In the genomic region with DNA sequence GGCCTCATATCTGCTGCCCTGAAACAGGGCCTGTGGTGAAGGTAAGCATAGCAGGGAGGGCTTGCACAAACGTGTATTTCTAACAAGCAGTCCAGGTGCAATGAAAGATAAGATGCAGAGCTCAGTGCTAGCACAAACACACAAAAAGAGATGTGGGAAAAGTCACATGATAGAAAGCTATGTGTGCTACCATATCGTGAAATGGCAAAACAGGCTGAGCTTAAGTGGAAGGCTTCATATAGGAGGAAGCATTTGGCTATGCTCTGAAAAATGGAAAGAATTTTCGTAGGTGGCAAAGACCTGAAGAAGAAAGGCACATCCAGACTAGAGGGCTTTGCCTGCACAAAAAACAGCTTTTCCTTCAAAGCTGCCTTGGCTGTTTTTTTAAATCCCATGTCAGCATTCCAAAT, we compare ENCODE assay signal across 1 cellular context.
TF ChIP-seq lines count a peak whose summit lies in the region.

No MANE protein-coding gene starts in this region.

TF ChIP-seq in K562, 482 proteins besides CTCF, POLR2A, EP300 and RAD21 (continued from another document and continues in another):
- TF ChIP-seq HMG20B (CRISPR knock-in tag; IDR thresholded peaks at IDR 0.05) (no peak), NCOA6 (IDR thresholded peaks at IDR 0.05) (no peak), BMI1 (IDR thresholded peaks at IDR 0.05; ENCODE audit: low read length) (no peak), HNRNPK (IDR thresholded peaks at IDR 0.05; ENCODE audit: low read depth, low read length, poor library complexity, severe bottlenecking) (no peak), ZNF408 (CRISPR knock-in tag; IDR thresholded peaks at IDR 0.05; ENCODE audit: low read depth) (no peak), ZNF354B (CRISPR knock-in tag; IDR thresholded peaks at IDR 0.05) (peak; percentile 47; the same call in 1 of the 2 replicates), FOXJ2 (tag; IDR thresholded peaks at IDR 0.05) (no peak), DACH1 (IDR thresholded peaks at IDR 0.05; ENCODE audit: partially characterized antibody) (no peak), SMARCA5 (IDR thresholded peaks at IDR 0.05) (peak; percentile 75; the same call in 1 of the 2 replicates), ZNF347 (CRISPR knock-in tag; IDR thresholded peaks at IDR 0.05; ENCODE audit: low read depth) (no peak), ZNF274 (IDR thresholded peaks at IDR 0.05; ENCODE audit: borderline replicate concordance, low read depth, low read length) (no peak), HEY1 (CRISPR knock-in tag; IDR thresholded peaks at IDR 0.05; ENCODE audit: borderline replicate concordance) (no peak), BRCA1 (IDR thresholded peaks at IDR 0.05) (no peak), BRCA1 (CRISPR knock-in tag; IDR thresholded peaks at IDR 0.05) (no peak), MIER1 (IDR thresholded peaks at IDR 0.05; ENCODE audit: low read depth) (no peak), FOXP1 (CRISPR knock-in tag; IDR thresholded peaks at IDR 0.05) (no peak), TAL1 (IDR thresholded peaks at IDR 0.05) (peak; percentile 95), CBX3 (IDR thresholded peaks at IDR 0.05; ENCODE audit: borderline replicate concordance in 1 of 2, low read length in 2 of 2) (peak in 1 of 2 experiments; percentile 93; a peak in 1 of 3 replicates), HLTF (IDR thresholded peaks at IDR 0.05) (0 out of 2 replicates have a peak, but pooled peaks have one; percentile 36), RHOXF2B (CRISPR knock-in tag; conservative IDR thresholded peaks at IDR 0.05) (no peak), POLR2B (IDR thresholded peaks at IDR 0.05; ENCODE audit: low read depth, partially characterized antibody) (no peak), POLR2AphosphoS5 (IDR thresholded peaks at IDR 0.05; ENCODE audit: control insufficient read depth, insufficient read depth, low read depth, low read length) (peak; percentile 89), PHF8 (IDR thresholded peaks at IDR 0.05; ENCODE audit: borderline replicate concordance, low read length) (no peak), ARHGAP35 (IDR thresholded peaks at IDR 0.05; ENCODE audit: partially characterized antibody) (no peak), RB1 (IDR thresholded peaks at IDR 0.05; ENCODE audit: low read depth) (no peak), KDM4B (IDR thresholded peaks at IDR 0.05; ENCODE audit: borderline replicate concordance in 2 of 2, low read depth in 1 of 2) (no peak; a peak in 1 of 4 replicates), HDAC2 (IDR thresholded peaks at IDR 0.05) (peak; percentile 95), RBM17 (IDR thresholded peaks at IDR 0.05; ENCODE audit: borderline replicate concordance, low read depth, low read length) (no peak), ZNF668 (CRISPR knock-in tag; IDR thresholded peaks at IDR 0.05) (no peak), NFE2L1 (tag; IDR thresholded peaks at IDR 0.05; ENCODE audit: borderline replicate concordance, low read depth) (no peak), GABPA (tag; conservative IDR thresholded peaks at IDR 0.05; ENCODE audit: low read depth) (no peak), ESRRA (IDR thresholded peaks at IDR 0.05; ENCODE audit: borderline replicate concordance, low read depth) (peak; percentile 25; the same call in 1 of the 2 replicates), KDM5B (IDR thresholded peaks at IDR 0.05; ENCODE audit: insufficient replicate concordance, low read depth, low read length) (no peak)
- TF ChIP-seq, protein P1, sequence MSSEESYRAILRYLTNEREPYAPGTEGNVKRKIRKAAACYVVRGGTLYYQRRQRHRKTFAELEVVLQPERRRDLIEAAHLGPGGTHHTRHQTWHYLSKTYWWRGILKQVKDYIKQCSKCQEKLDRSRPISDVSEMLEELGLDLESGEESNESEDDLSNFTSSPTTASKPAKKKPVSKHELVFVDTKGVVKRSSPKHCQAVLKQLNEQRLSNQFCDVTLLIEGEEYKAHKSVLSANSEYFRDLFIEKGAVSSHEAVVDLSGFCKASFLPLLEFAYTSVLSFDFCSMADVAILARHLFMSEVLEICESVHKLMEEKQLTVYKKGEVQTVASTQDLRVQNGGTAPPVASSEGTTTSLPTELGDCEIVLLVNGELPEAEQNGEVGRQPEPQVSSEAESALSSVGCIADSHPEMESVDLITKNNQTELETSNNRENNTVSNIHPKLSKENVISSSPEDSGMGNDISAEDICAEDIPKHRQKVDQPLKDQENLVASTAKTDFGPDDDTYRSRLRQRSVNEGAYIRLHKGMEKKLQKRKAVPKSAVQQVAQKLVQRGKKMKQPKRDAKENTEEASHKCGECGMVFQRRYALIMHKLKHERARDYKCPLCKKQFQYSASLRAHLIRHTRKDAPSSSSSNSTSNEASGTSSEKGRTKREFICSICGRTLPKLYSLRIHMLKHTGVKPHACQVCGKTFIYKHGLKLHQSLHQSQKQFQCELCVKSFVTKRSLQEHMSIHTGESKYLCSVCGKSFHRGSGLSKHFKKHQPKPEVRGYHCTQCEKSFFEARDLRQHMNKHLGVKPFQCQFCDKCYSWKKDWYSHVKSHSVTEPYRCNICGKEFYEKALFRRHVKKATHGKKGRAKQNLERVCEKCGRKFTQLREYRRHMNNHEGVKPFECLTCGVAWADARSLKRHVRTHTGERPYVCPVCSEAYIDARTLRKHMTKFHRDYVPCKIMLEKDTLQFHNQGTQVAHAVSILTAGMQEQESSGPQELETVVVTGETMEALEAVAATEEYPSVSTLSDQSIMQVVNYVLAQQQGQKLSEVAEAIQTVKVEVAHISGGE (CRISPR knock-in tag; IDR thresholded peaks at IDR 0.05), result no peak
- TF ChIP-seq, protein P2, sequence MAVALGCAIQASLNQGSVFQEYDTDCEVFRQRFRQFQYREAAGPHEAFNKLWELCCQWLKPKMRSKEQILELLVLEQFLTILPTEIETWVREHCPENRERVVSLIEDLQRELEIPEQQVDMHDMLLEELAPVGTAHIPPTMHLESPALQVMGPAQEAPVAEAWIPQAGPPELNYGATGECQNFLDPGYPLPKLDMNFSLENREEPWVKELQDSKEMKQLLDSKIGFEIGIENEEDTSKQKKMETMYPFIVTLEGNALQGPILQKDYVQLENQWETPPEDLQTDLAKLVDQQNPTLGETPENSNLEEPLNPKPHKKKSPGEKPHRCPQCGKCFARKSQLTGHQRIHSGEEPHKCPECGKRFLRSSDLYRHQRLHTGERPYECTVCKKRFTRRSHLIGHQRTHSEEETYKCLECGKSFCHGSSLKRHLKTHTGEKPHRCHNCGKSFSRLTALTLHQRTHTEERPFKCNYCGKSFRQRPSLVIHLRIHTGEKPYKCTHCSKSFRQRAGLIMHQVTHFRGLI (CRISPR knock-in tag; IDR thresholded peaks at IDR 0.05), result peak; percentile 71; the same call in 1 of the 2 replicates
- TF ChIP-seq, protein P3, sequence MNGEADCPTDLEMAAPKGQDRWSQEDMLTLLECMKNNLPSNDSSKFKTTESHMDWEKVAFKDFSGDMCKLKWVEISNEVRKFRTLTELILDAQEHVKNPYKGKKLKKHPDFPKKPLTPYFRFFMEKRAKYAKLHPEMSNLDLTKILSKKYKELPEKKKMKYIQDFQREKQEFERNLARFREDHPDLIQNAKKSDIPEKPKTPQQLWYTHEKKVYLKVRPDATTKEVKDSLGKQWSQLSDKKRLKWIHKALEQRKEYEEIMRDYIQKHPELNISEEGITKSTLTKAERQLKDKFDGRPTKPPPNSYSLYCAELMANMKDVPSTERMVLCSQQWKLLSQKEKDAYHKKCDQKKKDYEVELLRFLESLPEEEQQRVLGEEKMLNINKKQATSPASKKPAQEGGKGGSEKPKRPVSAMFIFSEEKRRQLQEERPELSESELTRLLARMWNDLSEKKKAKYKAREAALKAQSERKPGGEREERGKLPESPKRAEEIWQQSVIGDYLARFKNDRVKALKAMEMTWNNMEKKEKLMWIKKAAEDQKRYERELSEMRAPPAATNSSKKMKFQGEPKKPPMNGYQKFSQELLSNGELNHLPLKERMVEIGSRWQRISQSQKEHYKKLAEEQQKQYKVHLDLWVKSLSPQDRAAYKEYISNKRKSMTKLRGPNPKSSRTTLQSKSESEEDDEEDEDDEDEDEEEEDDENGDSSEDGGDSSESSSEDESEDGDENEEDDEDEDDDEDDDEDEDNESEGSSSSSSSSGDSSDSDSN (IDR thresholded peaks at IDR 0.05; ENCODE audit: borderline replicate concordance in 1 of 2, low read depth in 2 of 2, low read length in 2 of 2), result 0 out of 4 replicates have a peak, but pooled peaks of 1 of the 2 experiments have one; percentile 35
- TF ChIP-seq, protein P4, sequence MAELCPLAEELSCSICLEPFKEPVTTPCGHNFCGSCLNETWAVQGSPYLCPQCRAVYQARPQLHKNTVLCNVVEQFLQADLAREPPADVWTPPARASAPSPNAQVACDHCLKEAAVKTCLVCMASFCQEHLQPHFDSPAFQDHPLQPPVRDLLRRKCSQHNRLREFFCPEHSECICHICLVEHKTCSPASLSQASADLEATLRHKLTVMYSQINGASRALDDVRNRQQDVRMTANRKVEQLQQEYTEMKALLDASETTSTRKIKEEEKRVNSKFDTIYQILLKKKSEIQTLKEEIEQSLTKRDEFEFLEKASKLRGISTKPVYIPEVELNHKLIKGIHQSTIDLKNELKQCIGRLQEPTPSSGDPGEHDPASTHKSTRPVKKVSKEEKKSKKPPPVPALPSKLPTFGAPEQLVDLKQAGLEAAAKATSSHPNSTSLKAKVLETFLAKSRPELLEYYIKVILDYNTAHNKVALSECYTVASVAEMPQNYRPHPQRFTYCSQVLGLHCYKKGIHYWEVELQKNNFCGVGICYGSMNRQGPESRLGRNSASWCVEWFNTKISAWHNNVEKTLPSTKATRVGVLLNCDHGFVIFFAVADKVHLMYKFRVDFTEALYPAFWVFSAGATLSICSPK (IDR thresholded peaks at IDR 0.05; ENCODE audit: borderline replicate concordance), result no peak
- TF ChIP-seq, protein P5, sequence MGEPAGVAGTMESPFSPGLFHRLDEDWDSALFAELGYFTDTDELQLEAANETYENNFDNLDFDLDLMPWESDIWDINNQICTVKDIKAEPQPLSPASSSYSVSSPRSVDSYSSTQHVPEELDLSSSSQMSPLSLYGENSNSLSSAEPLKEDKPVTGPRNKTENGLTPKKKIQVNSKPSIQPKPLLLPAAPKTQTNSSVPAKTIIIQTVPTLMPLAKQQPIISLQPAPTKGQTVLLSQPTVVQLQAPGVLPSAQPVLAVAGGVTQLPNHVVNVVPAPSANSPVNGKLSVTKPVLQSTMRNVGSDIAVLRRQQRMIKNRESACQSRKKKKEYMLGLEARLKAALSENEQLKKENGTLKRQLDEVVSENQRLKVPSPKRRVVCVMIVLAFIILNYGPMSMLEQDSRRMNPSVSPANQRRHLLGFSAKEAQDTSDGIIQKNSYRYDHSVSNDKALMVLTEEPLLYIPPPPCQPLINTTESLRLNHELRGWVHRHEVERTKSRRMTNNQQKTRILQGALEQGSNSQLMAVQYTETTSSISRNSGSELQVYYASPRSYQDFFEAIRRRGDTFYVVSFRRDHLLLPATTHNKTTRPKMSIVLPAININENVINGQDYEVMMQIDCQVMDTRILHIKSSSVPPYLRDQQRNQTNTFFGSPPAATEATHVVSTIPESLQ (CRISPR knock-in tag; IDR thresholded peaks at IDR 0.05), result no peak
- TF ChIP-seq, protein P6, sequence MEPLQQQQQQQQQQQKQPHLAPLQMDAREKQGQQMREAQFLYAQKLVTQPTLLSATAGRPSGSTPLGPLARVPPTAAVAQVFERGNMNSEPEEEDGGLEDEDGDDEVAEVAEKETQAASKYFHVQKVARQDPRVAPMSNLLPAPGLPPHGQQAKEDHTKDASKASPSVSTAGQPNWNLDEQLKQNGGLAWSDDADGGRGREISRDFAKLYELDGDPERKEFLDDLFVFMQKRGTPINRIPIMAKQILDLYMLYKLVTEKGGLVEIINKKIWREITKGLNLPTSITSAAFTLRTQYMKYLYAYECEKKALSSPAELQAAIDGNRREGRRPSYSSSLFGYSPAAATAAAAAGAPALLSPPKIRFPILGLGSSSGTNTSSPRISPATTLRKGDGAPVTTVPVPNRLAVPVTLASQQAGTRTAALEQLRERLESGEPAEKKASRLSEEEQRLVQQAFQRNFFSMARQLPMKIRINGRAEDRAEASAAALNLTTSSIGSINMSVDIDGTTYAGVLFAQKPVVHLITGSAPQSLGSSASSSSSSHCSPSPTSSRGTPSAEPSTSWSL (CRISPR knock-in tag; IDR thresholded peaks at IDR 0.05; ENCODE audit: borderline replicate concordance), result no peak
- TF ChIP-seq, protein P7, sequence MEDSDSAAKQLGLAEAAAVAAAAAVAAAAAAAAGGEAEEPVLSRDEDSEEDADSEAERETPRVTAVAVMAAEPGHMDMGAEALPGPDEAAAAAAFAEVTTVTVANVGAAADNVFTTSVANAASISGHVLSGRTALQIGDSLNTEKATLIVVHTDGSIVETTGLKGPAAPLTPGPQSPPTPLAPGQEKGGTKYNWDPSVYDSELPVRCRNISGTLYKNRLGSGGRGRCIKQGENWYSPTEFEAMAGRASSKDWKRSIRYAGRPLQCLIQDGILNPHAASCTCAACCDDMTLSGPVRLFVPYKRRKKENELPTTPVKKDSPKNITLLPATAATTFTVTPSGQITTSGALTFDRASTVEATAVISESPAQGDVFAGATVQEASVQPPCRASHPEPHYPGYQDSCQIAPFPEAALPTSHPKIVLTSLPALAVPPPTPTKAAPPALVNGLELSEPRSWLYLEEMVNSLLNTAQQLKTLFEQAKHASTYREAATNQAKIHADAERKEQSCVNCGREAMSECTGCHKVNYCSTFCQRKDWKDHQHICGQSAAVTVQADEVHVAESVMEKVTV (CRISPR knock-in tag; IDR thresholded peaks at IDR 0.05), result 0 out of 2 replicates have a peak, but pooled peaks have one; percentile 35
- TF ChIP-seq, protein P8, sequence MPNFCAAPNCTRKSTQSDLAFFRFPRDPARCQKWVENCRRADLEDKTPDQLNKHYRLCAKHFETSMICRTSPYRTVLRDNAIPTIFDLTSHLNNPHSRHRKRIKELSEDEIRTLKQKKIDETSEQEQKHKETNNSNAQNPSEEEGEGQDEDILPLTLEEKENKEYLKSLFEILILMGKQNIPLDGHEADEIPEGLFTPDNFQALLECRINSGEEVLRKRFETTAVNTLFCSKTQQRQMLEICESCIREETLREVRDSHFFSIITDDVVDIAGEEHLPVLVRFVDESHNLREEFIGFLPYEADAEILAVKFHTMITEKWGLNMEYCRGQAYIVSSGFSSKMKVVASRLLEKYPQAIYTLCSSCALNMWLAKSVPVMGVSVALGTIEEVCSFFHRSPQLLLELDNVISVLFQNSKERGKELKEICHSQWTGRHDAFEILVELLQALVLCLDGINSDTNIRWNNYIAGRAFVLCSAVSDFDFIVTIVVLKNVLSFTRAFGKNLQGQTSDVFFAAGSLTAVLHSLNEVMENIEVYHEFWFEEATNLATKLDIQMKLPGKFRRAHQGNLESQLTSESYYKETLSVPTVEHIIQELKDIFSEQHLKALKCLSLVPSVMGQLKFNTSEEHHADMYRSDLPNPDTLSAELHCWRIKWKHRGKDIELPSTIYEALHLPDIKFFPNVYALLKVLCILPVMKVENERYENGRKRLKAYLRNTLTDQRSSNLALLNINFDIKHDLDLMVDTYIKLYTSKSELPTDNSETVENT (CRISPR knock-in tag; IDR thresholded peaks at IDR 0.05), result no peak
- TF ChIP-seq, protein P9, sequence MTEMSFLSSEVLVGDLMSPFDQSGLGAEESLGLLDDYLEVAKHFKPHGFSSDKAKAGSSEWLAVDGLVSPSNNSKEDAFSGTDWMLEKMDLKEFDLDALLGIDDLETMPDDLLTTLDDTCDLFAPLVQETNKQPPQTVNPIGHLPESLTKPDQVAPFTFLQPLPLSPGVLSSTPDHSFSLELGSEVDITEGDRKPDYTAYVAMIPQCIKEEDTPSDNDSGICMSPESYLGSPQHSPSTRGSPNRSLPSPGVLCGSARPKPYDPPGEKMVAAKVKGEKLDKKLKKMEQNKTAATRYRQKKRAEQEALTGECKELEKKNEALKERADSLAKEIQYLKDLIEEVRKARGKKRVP (CRISPR knock-in tag; IDR thresholded peaks at IDR 0.05), result peak; percentile 52; the same call in 1 of the 2 replicates
